In genomic region chr2:216793386-216793785, GRCh38 we compare ENCODE assay signal across 13 cellular contexts.
"Had no signal": no experiment of that assay in that cellular context is flagged by ENCODE, and none has a peak within 500 bp of the region (broad histone marks: within the 10 kb centered on the region; RNA-seq: fewer than 3 reads in every experiment).

No MANE protein-coding gene starts in this region.

- H3K9me3 ChIP-seq: esophagus muscularis mucosa had no signal

- H3K4me3 ChIP-seq: esophagus muscularis mucosa, lung had no signal

- DNase-seq: activated CD4-positive, alpha-beta T cell treated with anti-CD3 and anti-CD28 coated beads, Interleukin-2, amount 10 ng/mL, durations not matched to agents 24 days and 14 days; activated CD8-positive, alpha-beta T cell treated with anti-CD3 and anti-CD28 coated beads for 36 hours; activated naive CD4-positive, alpha-beta T cell treated with anti-CD3 and anti-CD28 coated beads for 36 hours; activated T-cell treated with anti-CD3 and anti-CD28 coated beads, Interleukin-2, amount 50 U/mL, for 1 hour; anterior cingulate cortex; effector CD4-positive, alpha-beta T cell; nephron progenitor cell; nucleus accumbens; stimulated activated naive CD8-positive, alpha-beta T cell treated with anti-CD3 and anti-CD28 coated beads, Interleukin-15, amount 100 ng/mL, for 72 hours; T1000 had no signal

- H3K36me3 ChIP-seq: esophagus muscularis mucosa had no signal

- ATAC-seq: activated CD8-positive, alpha-beta T cell treated with anti-CD3 and anti-CD28 coated beads for 36 hours; left lobe of liver; stimulated activated naive CD8-positive, alpha-beta T cell treated with anti-CD3 and anti-CD28 coated beads, Interleukin-15, amount 100 ng/mL, for 72 hours had no signal

- H3K27ac ChIP-seq: esophagus muscularis mucosa had no signal

- H3K27me3 ChIP-seq: esophagus muscularis mucosa had no signal
